In the genomic region with DNA sequence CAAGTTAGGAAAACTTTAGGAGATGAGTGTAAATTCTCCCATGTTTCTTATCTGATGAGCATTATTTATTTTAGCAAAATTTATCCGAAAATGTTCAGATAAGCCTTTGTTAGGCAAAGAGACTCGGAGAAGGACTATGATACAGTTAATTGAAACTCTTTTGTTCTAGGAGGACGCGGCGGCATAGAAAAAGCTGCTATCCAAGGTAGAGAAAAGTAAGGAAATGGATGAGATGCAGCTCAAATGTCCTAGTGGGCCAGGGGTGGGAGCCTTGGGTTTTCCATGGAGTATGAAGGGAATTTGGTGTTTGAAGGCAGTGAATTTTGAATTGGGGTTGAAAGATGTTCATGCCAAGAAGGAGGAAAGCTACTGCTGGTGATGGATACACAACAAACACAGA, we compare ENCODE assay signal across 28 cellular contexts.
"Had no signal": no experiment of that assay in that cellular context is flagged by ENCODE, and none has a peak within 500 bp of the region (broad histone marks: within the 10 kb centered on the region; RNA-seq: fewer than 3 reads in every experiment).

No MANE protein-coding gene starts in this region.

- H3K4me3 ChIP-seq: stomach, suprapubic skin, testis, thoracic aorta, thyroid gland, tibial artery, tibial nerve, transverse colon, upper lobe of left lung, upper lobe of right lung, uterus, vagina had no signal

- H3K27me3 ChIP-seq: stomach, suprapubic skin, testis, thyroid gland, tibial artery, tibial nerve, transverse colon, upper lobe of left lung, upper lobe of right lung, uterus, vagina had no signal

- H3K27ac ChIP-seq: stomach, suprapubic skin, testis, thoracic aorta, thyroid gland, tibial artery, tibial nerve, transverse colon, upper lobe of left lung, upper lobe of right lung, uterus, vagina had no signal

- DNase-seq: stimulated activated CD4-positive, alpha-beta T cell treated with anti-CD3 and anti-CD28 coated beads, Interleukin-2, amount 100 ng/mL, for 48 hours; stimulated activated CD4-positive, alpha-beta T cell treated with anti-CD3 and anti-CD28 coated beads, Interleukin-4, amount 100 ng/mL, for 1 hour; stimulated activated CD4-positive, alpha-beta T cell treated with anti-CD3 and anti-CD28 coated beads, Interleukin-4, amount 100 ng/mL, for 24 hours; stimulated activated CD4-positive, alpha-beta T cell treated with anti-CD3 and anti-CD28 coated beads, Interleukin-4, amount 100 ng/mL, for 4 hours; stimulated activated CD8-positive, alpha-beta memory T cell treated with anti-CD3 and anti-CD28 coated beads, Interleukin-4, amount 100 ng/mL, for 48 hours; stimulated activated naive B cell treated with anti-CD40 and anti-IgM and Interleukin-4, amounts not matched to agents 10 μg/mL and 1 μg/mL and 100 μg/mL, for 72 hours; stimulated activated naive CD4-positive, alpha-beta T cell; stimulated activated naive CD4-positive, alpha-beta T cell treated with Interleukin-2 at 50 U/mL for 16 hours; stimulated activated naive CD8-positive, alpha-beta T cell treated with anti-CD3 and anti-CD28 coated beads, Interleukin-15, amount 100 ng/mL, for 72 hours; stimulated activated naive CD8-positive, alpha-beta T cell treated with anti-CD3 and anti-CD28 coated beads, Interleukin-15, Interleukin-2, amounts not matched to agents 100 U/mL and 50 U/mL, for 24 hours; stomach; substantia nigra; testis; thyroid gland; tibial artery; transverse colon; trophoblast cell; upper lobe of left lung; upper lobe of right lung; uterus had no signal

- H3K36me3 Mint-ChIP-seq: stimulated activated effector memory CD8-positive, alpha-beta T cell treated with anti-CD3 and anti-CD28 coated beads, Interleukin-12 subunit alpha, Interleukin-12 subunit beta, amount 100 ng/mL, for 72 hours; stimulated activated memory B cell treated with anti-CD40 and anti-IgM and Interleukin-4, amounts not matched to agents 10 μg/mL and 1 μg/mL and 100 μg/mL, for 72 hours; stimulated activated naive B cell treated with anti-CD40 and anti-IgM and Interleukin-4, amounts not matched to agents 10 μg/mL and 1 μg/mL and 100 μg/mL, for 72 hours; type B pancreatic cell had no signal

- H3K9me3 Mint-ChIP-seq: stimulated activated naive CD8-positive, alpha-beta T cell treated with anti-CD3 and anti-CD28 coated beads, Interleukin-15, Interleukin-2, amounts not matched to agents 100 ng/mL and 50 ng/mL, for 24 hours; type B pancreatic cell had no signal

- H3K27me3 Mint-ChIP-seq: stimulated activated memory B cell treated with anti-CD40 and anti-IgM and Interleukin-4, amounts not matched to agents 10 μg/mL and 1 μg/mL and 100 μg/mL, for 72 hours; stimulated activated naive B cell treated with anti-CD40 and anti-IgM and Interleukin-4, amounts not matched to agents 10 μg/mL and 1 μg/mL and 100 μg/mL, for 72 hours; stimulated activated naive CD8-positive, alpha-beta T cell treated with anti-CD3 and anti-CD28 coated beads, Interleukin-15, amount 100 ng/mL, for 72 hours; stimulated activated naive CD8-positive, alpha-beta T cell treated with anti-CD3 and anti-CD28 coated beads, Interleukin-15, Interleukin-2, amounts not matched to agents 100 ng/mL and 50 ng/mL, for 24 hours had no signal

- H3K4me1 ChIP-seq: stomach, suprapubic skin, testis, thyroid gland, tibial artery, tibial nerve, transverse colon, upper lobe of left lung, upper lobe of right lung, uterus, vagina had no signal

- H3K4me3 Mint-ChIP-seq: stimulated activated effector memory CD8-positive, alpha-beta T cell treated with anti-CD3 and anti-CD28 coated beads, Interleukin-12 subunit alpha, Interleukin-12 subunit beta, amount 100 ng/mL, for 72 hours; stimulated activated memory B cell treated with anti-CD40 and anti-IgM and Interleukin-4, amounts not matched to agents 10 μg/mL and 1 μg/mL and 100 μg/mL, for 72 hours; stimulated activated naive B cell treated with anti-CD40 and anti-IgM and Interleukin-4, amounts not matched to agents 10 μg/mL and 1 μg/mL and 100 μg/mL, for 72 hours; stimulated activated naive CD8-positive, alpha-beta T cell treated with anti-CD3 and anti-CD28 coated beads, Interleukin-15, amount 100 ng/mL, for 72 hours; stimulated activated naive CD8-positive, alpha-beta T cell treated with anti-CD3 and anti-CD28 coated beads, Interleukin-15, Interleukin-2, amounts not matched to agents 100 ng/mL and 50 ng/mL, for 24 hours; type B pancreatic cell had no signal

- H3K9me3 ChIP-seq: testis, thoracic aorta, thyroid gland, transverse colon, upper lobe of left lung, upper lobe of right lung, uterus, vagina had no signal

- H3K36me3 ChIP-seq: stomach, suprapubic skin, thoracic aorta, thyroid gland, tibial artery, tibial nerve, transverse colon, upper lobe of left lung, upper lobe of right lung, uterus, vagina had no signal

- ATAC-seq: stimulated activated effector memory CD8-positive, alpha-beta T cell treated with anti-CD3 and anti-CD28 coated beads, Interleukin-12 subunit alpha, Interleukin-12 subunit beta, amount 100 ng/mL, for 72 hours; stimulated activated memory B cell treated with anti-CD40 and anti-IgM and Interleukin-4, amounts not matched to agents 10 μg/mL and 1 μg/mL and 100 μg/mL, for 72 hours; stimulated activated naive B cell treated with anti-CD40 and anti-IgM and Interleukin-4, amounts not matched to agents 10 μg/mL and 1 μg/mL and 100 μg/mL, for 72 hours; stimulated activated naive CD8-positive, alpha-beta T cell treated with anti-CD3 and anti-CD28 coated beads, Interleukin-15, amount 100 ng/mL, for 72 hours; stimulated activated naive CD8-positive, alpha-beta T cell treated with anti-CD3 and anti-CD28 coated beads, Interleukin-15, Interleukin-2, amounts not matched to agents 100 U/mL and 50 U/mL, for 24 hours; upper lobe of right lung had no signal

- H3K27ac Mint-ChIP-seq: stimulated activated effector memory CD8-positive, alpha-beta T cell treated with anti-CD3 and anti-CD28 coated beads, Interleukin-12 subunit alpha, Interleukin-12 subunit beta, amount 100 ng/mL, for 72 hours; stimulated activated memory B cell treated with anti-CD40 and anti-IgM and Interleukin-4, amounts not matched to agents 10 μg/mL and 1 μg/mL and 100 μg/mL, for 72 hours; stimulated activated naive B cell treated with anti-CD40 and anti-IgM and Interleukin-4, amounts not matched to agents 10 μg/mL and 1 μg/mL and 100 μg/mL, for 72 hours; stimulated activated naive CD8-positive, alpha-beta T cell treated with anti-CD3 and anti-CD28 coated beads, Interleukin-15, amount 100 ng/mL, for 72 hours; stimulated activated naive CD8-positive, alpha-beta T cell treated with anti-CD3 and anti-CD28 coated beads, Interleukin-15, Interleukin-2, amounts not matched to agents 100 ng/mL and 50 ng/mL, for 24 hours; type B pancreatic cell had no signal

- H3K4me1 Mint-ChIP-seq: stimulated activated effector memory CD8-positive, alpha-beta T cell treated with anti-CD3 and anti-CD28 coated beads, Interleukin-12 subunit alpha, Interleukin-12 subunit beta, amount 100 ng/mL, for 72 hours; stimulated activated memory B cell treated with anti-CD40 and anti-IgM and Interleukin-4, amounts not matched to agents 10 μg/mL and 1 μg/mL and 100 μg/mL, for 72 hours; stimulated activated naive B cell treated with anti-CD40 and anti-IgM and Interleukin-4, amounts not matched to agents 10 μg/mL and 1 μg/mL and 100 μg/mL, for 72 hours; stimulated activated naive CD8-positive, alpha-beta T cell treated with anti-CD3 and anti-CD28 coated beads, Interleukin-15, amount 100 ng/mL, for 72 hours had no signal
